8 cellular contexts compared by ENCODE assay signal in the genomic region with DNA sequence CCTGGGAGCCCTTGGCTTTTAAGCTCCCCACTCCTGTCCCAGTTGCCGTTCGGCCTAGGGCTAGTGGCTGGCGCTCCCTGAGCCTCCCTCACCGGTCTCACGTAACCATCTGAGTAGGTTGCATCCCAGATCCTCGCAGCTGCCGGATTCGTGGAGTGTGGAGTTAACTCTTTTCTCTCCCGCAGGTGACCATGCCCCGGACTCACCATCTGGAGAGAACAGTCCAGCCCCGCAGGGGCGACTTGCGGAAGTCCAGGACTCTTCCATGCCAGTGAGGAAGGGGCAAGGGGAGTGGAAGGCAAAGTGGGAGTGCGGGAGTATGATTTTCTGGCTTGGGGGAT. TPM values are rescaled to one million over a fixed set of nuclear protein-coding genes. Genes with fewer than 3 reads are reported as not detected.
A peak's percentile ranks its signal among the peaks of the same experiment; 100 is the strongest.
DNase-seq lines count a peak whose midpoint lies in the region; ATAC-seq and TF ChIP-seq lines count a peak whose summit lies in the region.

No MANE protein-coding gene starts in this region.

- 20% methylated on average over 2 of the region's 14 CpGs; no CpG with 5 or more reads in 1 of the 2 experiments for WGBS in IMR-90 (ENCODE audit: extremely low coverage in 2 of 2, insufficient read length in 1 of 2), 2 experiments
- WGBS in iPS DF 6.9 (ENCODE audit: insufficient coverage, insufficient read length) = no CpG with 5 or more reads among the region's 14 CpGs
- WGBS in spleen, 5 donors = 14 to 24% (median 16%) methylated on average over 11 to 14 of the region's 14 CpGs

- peaks cover 6 to 66% of the 10 kb centered on the region in 2 experiments; a peak in 3 of 4 replicates for H3K79me1 ChIP-seq in IMR-90 (ENCODE audit: low read depth in 1 of 2, low read length in 2 of 2)

- peak overlapping the region; percentile 94 to 99 for H4K8ac ChIP-seq in IMR-90 (ENCODE audit: low read depth in 2 of 2, low read length in 2 of 2)

- TF ChIP-seq POLR2A in IMR-90 (IDR thresholded peaks at IDR 0.05; ENCODE audit: low read depth, low read length) = no peak
- TF ChIP-seq POLR2A in spleen (IDR thresholded peaks at IDR 0.05) = no peak

- H3K4me1 ChIP-seq in IMR-90 (ENCODE audit: control insufficient read depth, insufficient read depth, low read length) (peaks cover 8% of the 10 kb centered on the region), iPS DF 6.9 (ENCODE audit: control insufficient read depth, insufficient read depth, low read length) (no peaks in the 10 kb centered on the region; the same call in 1 of the 2 replicates), spleen (peaks cover 20 to 64% (median 52%) of the 10 kb centered on the region in 6 donors)

- intact Hi-C loops in IMR-90 (cut with micrococcal nuclease) = no loop called here
- intact Hi-C loops in spleen (cut with DNase I; ENCODE audit: low total_unique reads) = no loop called here

- H3K9me3 Mint-ChIP-seq in activated naive CD4-positive, alpha-beta T cell treated with anti-CD3 and anti-CD28 coated beads, Interleukin-2, amount 50 U/mL, for 72 hours = no peaks in the 10 kb centered on the region

- peak overlapping the region; percentile 100 for H2AK9ac ChIP-seq in IMR-90 (replicated peaks; ENCODE audit: low read depth, low read length, poor library complexity)

- H3K36me3 ChIP-seq in IMR-90 (ENCODE audit: control insufficient read depth, insufficient read depth, low read length) = peaks cover 52% of the 10 kb centered on the region
- peaks cover 19% of the 10 kb centered on the region for H3K36me3 ChIP-seq in iPS DF 6.9 (ENCODE audit: control insufficient read depth, insufficient read depth, low read length)
- peaks cover 5 to 52% (median 46%) of the 10 kb centered on the region in 6 donors for H3K36me3 ChIP-seq in spleen

- no peak for ATAC-seq in IMR-90 (ENCODE audit: low read depth)
- no peak for ATAC-seq in activated naive CD4-positive, alpha-beta T cell treated with anti-CD3 and anti-CD28 coated beads, Interleukin-2, amount 50 U/mL, for 72 hours

- peak overlapping the region; percentile 98 for H3K4ac ChIP-seq in IMR-90 (ENCODE audit: low read depth, low read length)

- peak overlapping the region; percentile 70 for H2BK120ac ChIP-seq in IMR-90 (ENCODE audit: low read depth, low read length)

- H3K23ac ChIP-seq in IMR-90 (ENCODE audit: low read depth, low read length) = peak overlapping the region; percentile 94

- H2AFZ ChIP-seq in IMR-90 (replicated peaks; ENCODE audit: low read length, poor library complexity) = peak overlapping the region; percentile 93

- H4K5ac ChIP-seq in IMR-90 (ENCODE audit: low read depth, low read length) = peak overlapping the region; percentile 68

- peak overlapping the region; percentile 62 for H3K18ac ChIP-seq in IMR-90 (ENCODE audit: low read depth, low read length)

- BruUV-seq in IMR-90 (replicated peaks; lab: Mats Ljungman, UMichigan) = no TSS peak

- dilution Hi-C loops in IMR-90 (cut with HindIII; ENCODE audit: low sequenced_read_pairs, unreplicated experiment) = no loop called here

- H3K14ac ChIP-seq in IMR-90 (replicated peaks; ENCODE audit: low read depth, low read length) = peak overlapping the region; percentile 87

- H2BK20ac ChIP-seq in IMR-90 (ENCODE audit: low read depth, low read length) = no peak overlapping the region

- peak overlapping the region; percentile 60 for H3K56ac ChIP-seq in IMR-90 (ENCODE audit: extremely low read depth, insufficient read depth, low read length)

- peak overlapping the region; percentile 88 to 92 for H3K27ac Mint-ChIP-seq in activated naive CD4-positive, alpha-beta T cell treated with anti-CD3 and anti-CD28 coated beads, Interleukin-2, amount 50 U/mL, for 72 hours

- POLR2A ChIA-PET in IMR-90 (lab: Charles Lee; ENCODE audit: unreplicated experiment) = interaction anchor here (0.6 to 0.8 kb wide), 2 partner anchors 10 to 11 kb away, joined by 3 to 7 read pairs; no protein-coding TSS in a partner anchor

- H3K9me3 ChIP-seq in IMR-90 (ENCODE audit: control insufficient read depth, insufficient read depth, low read length) (no peaks in the 10 kb centered on the region), iPS DF 6.9 (ENCODE audit: control insufficient read depth, insufficient read depth, low read length) (no peaks in the 10 kb centered on the region), spleen (no peaks in the 10 kb centered on the region)

- no peak for DNase-seq in IMR-90
- no peak for DNase-seq in activated naive CD4-positive, alpha-beta T cell treated with anti-CD3 and anti-CD28 coated beads, Interleukin-2, amount 50 U/mL, for 72 hours (ENCODE audit: low spot score in 2 of 2)
- DNase-seq in iPS DF 6.9 (ENCODE audit: low read depth, low spot score) = no peak
- no peak for DNase-seq in spleen
- DNase-seq in RPMI8226 = no peak
- DNase-seq in HUDEP-2 (lab: John Stamatoyannopoulos, UW; ENCODE audit: unreplicated experiment in 76 of 76) = no peak
- DNase-seq in KG1 (lab: John Stamatoyannopoulos, UW) = no peak
- DNase-seq in NCI-H345 treated with DMSO at 0.1 percent for 48 hours (lab: John Stamatoyannopoulos, UW; ENCODE audit: unreplicated experiment) = no peak

- H3K27me3 ChIP-seq in IMR-90 (ENCODE audit: control insufficient read depth, insufficient read depth, low read length) (no peaks in the 10 kb centered on the region), iPS DF 6.9 (ENCODE audit: control insufficient read depth, insufficient read depth, low read length) (no peaks in the 10 kb centered on the region), spleen (replicated peaks in 1 of 7) (no peaks in the 10 kb centered on the region)

- peak overlapping the region; percentile 41; the same call in 1 of the 3 replicates for H2BK15ac ChIP-seq in IMR-90 (ENCODE audit: low read depth, low read length)

- H3K27ac ChIP-seq in IMR-90 (ENCODE audit: insufficient read depth, low read length) (peak overlapping the region; percentile 89), iPS DF 6.9 (ENCODE audit: low read length) (no peak overlapping the region), spleen (peak overlapping the region; percentile 93 to 99 (median 97))

- TF ChIP-seq RAD21 in IMR-90 (IDR thresholded peaks at IDR 0.05; ENCODE audit: low read length) = no peak

- peak overlapping the region; percentile 96 for H2AK5ac ChIP-seq in IMR-90 (ENCODE audit: low read depth, low read length)

- H3K9me1 ChIP-seq in IMR-90 (ENCODE audit: insufficient read depth, low read length) = peaks cover 6% of the 10 kb centered on the region

- peak overlapping the region; percentile 98 for H4K91ac ChIP-seq in IMR-90 (ENCODE audit: insufficient read depth, low read depth, low read length)

- in situ Hi-C loops in IMR-90 (cut with MboI; ENCODE audit: low sequenced_read_pairs) = no loop called here

- no peak for TF ChIP-seq CTCF in IMR-90 (conservative IDR thresholded peaks at IDR 0.05; ENCODE audit: low read depth, low read length)
- TF ChIP-seq CTCF in spleen (IDR thresholded peaks at IDR 0.05 in 8 of 11, conservative IDR thresholded peaks at IDR 0.05 in 3 of 11) = no peak

- H2BK5ac ChIP-seq in IMR-90 (ENCODE audit: low read depth, low read length, poor library complexity, severe bottlenecking) = peak overlapping the region; percentile 90

- peak overlapping the region; percentile 96 for H3K9ac ChIP-seq in IMR-90 (ENCODE audit: low read depth, low read length)

- CTCF ChIA-PET in IMR-90 (lab: Yijun Ruan, JAX) = interaction anchor here (2.4 kb wide), 1 partner anchor 27 kb away, joined by 8 read pairs; a partner anchor contains a TSS

- peaks cover 37 to 45% of the 10 kb centered on the region in 2 donors for H3K36me3 Mint-ChIP-seq in activated naive CD4-positive, alpha-beta T cell treated with anti-CD3 and anti-CD28 coated beads, Interleukin-2, amount 50 U/mL, for 72 hours

- peaks cover 39% of the 10 kb centered on the region for H4K20me1 ChIP-seq in IMR-90 (ENCODE audit: insufficient read depth, low read length)

- H3K4me3 ChIP-seq in IMR-90 (ENCODE audit: insufficient read depth, low read depth, low read length) = peak overlapping the region; percentile 95
- peak overlapping the region; percentile 90 for H3K4me3 ChIP-seq in iPS DF 6.9 (ENCODE audit: low read length)
- peak overlapping the region; percentile 86 to 100 (median 99) for H3K4me3 ChIP-seq in spleen

- peak overlapping the region; percentile 89 for H3K4me2 ChIP-seq in IMR-90 (ENCODE audit: low read depth, low read length)

RNA-seq across cellular contexts. Expression of a gene that starts 0.9 kb away (rescaled TPM):
- total RNA-seq in IMR-90 (2012; rRNA removed) = 22.5 and 23.7 TPM in 2 replicates
- polyA plus RNA-seq in IMR-90 (2012; rRNA removed) = 47.9 and 57.0 TPM in 2 replicates
- 22.0 and 32.0 TPM in 2 replicates for polyA plus RNA-seq in IMR-90 (2012; cell fraction: cytosol; rRNA removed)
- polyA plus RNA-seq in IMR-90 (2012; cell fraction: nucleus; rRNA removed; ENCODE audit: low replicate concordance) = 224 and 393 TPM in 2 replicates
- 10 to 100 TPM; 63.9 to 64.0 TPM for total RNA-seq in activated naive CD4-positive, alpha-beta T cell treated with anti-CD3 and anti-CD28 coated beads, Interleukin-2, amount 50 U/mL, for 72 hours
- total RNA-seq in spleen = 10 to 100 TPM; 54.8 to 77.3 (median 65.5) TPM
- 10 to 100 TPM; 71.2 to 93.5 (median 89.5) TPM for polyA plus RNA-seq in spleen

RNA-seq across cellular contexts. Expression of a gene that starts 3.2 kb away (rescaled TPM):
- total RNA-seq in IMR-90 (2012; rRNA removed) = 919 and 960 TPM in 2 replicates
- 2,231 and 2,466 TPM in 2 replicates for polyA plus RNA-seq in IMR-90 (2012; rRNA removed)
- polyA plus RNA-seq in IMR-90 (2012; cell fraction: cytosol; rRNA removed) = 2,445 and 3,036 TPM in 2 replicates
- polyA plus RNA-seq in IMR-90 (2012; cell fraction: nucleus; rRNA removed; ENCODE audit: low replicate concordance) = 809 and 890 TPM in 2 replicates
- total RNA-seq in activated naive CD4-positive, alpha-beta T cell treated with anti-CD3 and anti-CD28 coated beads, Interleukin-2, amount 50 U/mL, for 72 hours = 1,000 to 10,000 TPM in 1 of 2 donors, 100 to 1,000 TPM in 1; 855 to 1,265 TPM
- total RNA-seq in spleen = 1,000 to 10,000 TPM in 2 of 7 donors, 100 to 1,000 TPM in 5; 666 to 1,219 (median 868) TPM
- 100 to 1,000 TPM; 562 to 869 (median 862) TPM for polyA plus RNA-seq in spleen

RNA-seq across cellular contexts. Expression of a gene that starts 11.5 kb away (rescaled TPM):
- total RNA-seq in IMR-90 (2012; rRNA removed) (62.7 and 69.2 TPM in 2 replicates), spleen (10 to 100 TPM; 21.0 to 53.5 (median 38.4) TPM)
- polyA plus RNA-seq in IMR-90 (2012; rRNA removed) (431 and 601 TPM in 2 replicates), spleen (10 to 100 TPM; 22.5 to 39.1 (median 31.4) TPM)
- polyA plus RNA-seq in IMR-90 (2012; cell fraction: cytosol; rRNA removed) = 324 and 587 TPM in 2 replicates
- 557 and 1,096 TPM in 2 replicates for polyA plus RNA-seq in IMR-90 (2012; cell fraction: nucleus; rRNA removed; ENCODE audit: low replicate concordance)
- total RNA-seq in activated naive CD4-positive, alpha-beta T cell treated with anti-CD3 and anti-CD28 coated beads, Interleukin-2, amount 50 U/mL, for 72 hours = 10 to 100 TPM; 15.2 to 41.8 TPM

RNA-seq across cellular contexts. Expression of a gene that starts 18.5 kb away (rescaled TPM):
- 0.18 TPM in 1 of 2 replicates, not detected in the other for total RNA-seq in IMR-90 (2012; rRNA removed)
- 0.07 and 0.23 TPM in 2 replicates for polyA plus RNA-seq in IMR-90 (2012; rRNA removed)
- 0.08 and 0.39 TPM in 2 replicates for polyA plus RNA-seq in IMR-90 (2012; cell fraction: cytosol; rRNA removed)
- polyA plus RNA-seq in IMR-90 (2012; cell fraction: nucleus; rRNA removed; ENCODE audit: low replicate concordance) = 0.23 and 0.34 TPM in 2 replicates
- total RNA-seq in activated naive CD4-positive, alpha-beta T cell treated with anti-CD3 and anti-CD28 coated beads, Interleukin-2, amount 50 U/mL, for 72 hours = 10 to 100 TPM in 1 of 2 donors, 1 to 10 TPM in 1; 2.2 to 16.8 TPM
- total RNA-seq in spleen = 10 to 100 TPM; 18.8 to 38.2 (median 29.5) TPM
- 10 to 100 TPM in 2 of 3 donors, 1 to 10 TPM in 1; 5.6 to 13.2 (median 10.8) TPM for polyA plus RNA-seq in spleen

RNA-seq across cellular contexts. Expression of a gene that starts 27.1 kb away (rescaled TPM):
- 119 and 182 TPM in 2 replicates for total RNA-seq in IMR-90 (2012; rRNA removed)
- polyA plus RNA-seq in IMR-90 (2012; rRNA removed) = 141 and 163 TPM in 2 replicates
- polyA plus RNA-seq in IMR-90 (2012; cell fraction: cytosol; rRNA removed) = 98.5 and 183 TPM in 2 replicates
- polyA plus RNA-seq in IMR-90 (2012; cell fraction: nucleus; rRNA removed; ENCODE audit: low replicate concordance) = 96.1 and 215 TPM in 2 replicates
- 100 to 1,000 TPM in 1 of 2 donors, 10 to 100 TPM in 1; 69.4 to 101 TPM for total RNA-seq in activated naive CD4-positive, alpha-beta T cell treated with anti-CD3 and anti-CD28 coated beads, Interleukin-2, amount 50 U/mL, for 72 hours
- 10 to 100 TPM; 52.3 to 79.0 (median 64.9) TPM for total RNA-seq in spleen
- polyA plus RNA-seq in spleen = 10 to 100 TPM; 61.9 to 66.3 (median 62.3) TPM
